In genomic region chr7:150903627-150904026, GRCh38 we compare ENCODE assay signal across 9 cellular contexts. TPM values are rescaled to one million over a fixed set of nuclear protein-coding genes. Genes with fewer than 3 reads are reported as not detected.
DNase-seq lines count a peak whose midpoint lies in the region; ATAC-seq, FAIRE-seq and TF ChIP-seq lines count a peak whose summit lies in the region.
"Had no signal": no experiment of that assay in that cellular context is flagged by ENCODE, and none has a peak within 500 bp of the region (broad histone marks: within the 10 kb centered on the region; RNA-seq: fewer than 3 reads in every experiment).

No MANE protein-coding gene starts in this region.

- TF ChIP-seq CTCF in astrocyte (IDR thresholded peaks at IDR 0.05; ENCODE audit: insufficient read depth, low read depth, low read length) (no peak), lower lobe of right lung (IDR thresholded peaks at IDR 0.05) (no peak), HepG2 (CRISPR knock-in tag; IDR thresholded peaks at IDR 0.05) (no peak)

- CTCF ChIA-PET in HepG2 (lab: Yijun Ruan, JAX; ENCODE audit: low intra/inter-chr PET ratio, low total read pairs) = no interaction called here

- no peak for TF ChIP-seq POLR2A in HepG2 (IDR thresholded peaks at IDR 0.05; ENCODE audit: insufficient read depth in 1 of 2, low read depth in 2 of 2, low read length in 2 of 2)

- H3K4me3 Mint-ChIP-seq in astrocyte (ENCODE audit: unreplicated experiment) = no peak overlapping the region

- intact Hi-C loops in lower lobe of right lung (cut with DNase I) (no loop called here), HepG2 (cut with micrococcal nuclease; ENCODE audit: unreplicated experiment) (no loop called here)

- peaks cover 13% of the 10 kb centered on the region for H3K4me1 Mint-ChIP-seq in astrocyte (ENCODE audit: low read depth, unreplicated experiment)

- in situ Hi-C loops in HepG2 (cut with HindIII; ENCODE audit: extremely low pct_ligation_motif_present, low pct_unique_long_range_greater_than_20kb) = no loop called here

- no peaks in the 10 kb centered on the region for H4K20me1 ChIP-seq in astrocyte (ENCODE audit: insufficient read depth, low read length)
- H4K20me1 ChIP-seq in HepG2 (ENCODE audit: insufficient read depth, low read length) = no peaks in the 10 kb centered on the region

- H3K4me2 ChIP-seq in astrocyte (ENCODE audit: low read length) (peak overlapping the region; percentile 46), HepG2 (ENCODE audit: low read depth, low read length) (no peak overlapping the region)

- no peak overlapping the region for H3K4me3 ChIP-seq in astrocyte (ENCODE audit: insufficient read depth, low read depth, low read length)
- H3K4me3 ChIP-seq in lower lobe of right lung = no peak overlapping the region
- no peak overlapping the region for H3K4me3 ChIP-seq in HepG2 (replicated peaks in 1 of 3; ENCODE audit: insufficient read depth in 1 of 3, low read depth in 2 of 3, low read length in 3 of 3)

- H3K27me3 Mint-ChIP-seq in astrocyte (ENCODE audit: low read depth, unreplicated experiment) = peaks cover 33% of the 10 kb centered on the region

- H3K9ac ChIP-seq in astrocyte (ENCODE audit: low read length) = peak overlapping the region; percentile 26
- H3K9ac ChIP-seq in HepG2 (ENCODE audit: insufficient read depth, low read depth, low read length) = no peak overlapping the region

- POLR2A ChIA-PET in HepG2 (lab: Yijun Ruan, JAX) = no interaction called here

- peaks cover 2% of the 10 kb centered on the region for H3K9me3 Mint-ChIP-seq in astrocyte (ENCODE audit: unreplicated experiment)

- TF ChIP-seq EP300 in HepG2 (IDR thresholded peaks at IDR 0.05; ENCODE audit: low read depth in 2 of 2, low read length in 2 of 2) = no peak
- no peak for TF ChIP-seq EP300 in HepG2 (CRISPR knock-in tag; IDR thresholded peaks at IDR 0.05; ENCODE audit: borderline replicate concordance)

- H3K27ac ChIP-seq in astrocyte (ENCODE audit: low read depth, low read length) = peak overlapping the region; percentile 39
- H3K27ac ChIP-seq in lower lobe of right lung = no peak overlapping the region
- H3K27ac ChIP-seq in HepG2 (ENCODE audit: extremely low read length, insufficient read depth, low read length) = no peak overlapping the region

- H3K36me3 Mint-ChIP-seq in astrocyte (ENCODE audit: low read depth, unreplicated experiment) = peaks cover 3% of the 10 kb centered on the region

- H3K27me3 ChIP-seq in astrocyte (ENCODE audit: insufficient read depth, low read length) = peaks cover 6% of the 10 kb centered on the region
- H3K27me3 ChIP-seq in lower lobe of right lung (ENCODE audit: low read depth) = peaks cover 25% of the 10 kb centered on the region
- peaks cover 1 to 13% of the 10 kb centered on the region in 2 experiments; a peak in 2 of 5 replicates for H3K27me3 ChIP-seq in HepG2 (ENCODE audit: control insufficient read depth in 1 of 2, insufficient read depth in 2 of 2, low read length in 2 of 2)

- H3K36me3 ChIP-seq in astrocyte (ENCODE audit: insufficient read depth, low read length) (no peaks in the 10 kb centered on the region), lower lobe of right lung (no peaks in the 10 kb centered on the region), HepG2 (replicated peaks in 1 of 2; ENCODE audit: control insufficient read depth in 1 of 2, insufficient read depth in 2 of 2, low read length in 2 of 2) (no peaks in the 10 kb centered on the region)

- no peak for TF ChIP-seq RAD21 in HepG2 (CRISPR knock-in tag; IDR thresholded peaks at IDR 0.05)

- DNase-seq in C1 segment of cervical spinal cord (lab: John Stamatoyannopoulos, UW) (peak in 10 of 14 donors; percentile 12 to 77 (median 34)), HTR-8/SVneo (ENCODE audit: insufficient read length, low spot score) (peak; percentile 44), astrocyte (ENCODE audit: low read depth) (peak; percentile 71), lower lobe of right lung (peak; percentile 71), HepG2 (ENCODE audit: low spot score) (no peak), NCI-H226 (no peak)
- DNase-seq: NCI-H146 had no signal

- H3K27ac Mint-ChIP-seq in astrocyte (ENCODE audit: unreplicated experiment) = no peak overlapping the region

- H3K79me2 ChIP-seq in astrocyte (ENCODE audit: insufficient read depth, low read length) (no peaks in the 10 kb centered on the region), HepG2 (ENCODE audit: insufficient read depth, low read length) (no peaks in the 10 kb centered on the region)

- H3K4me1 ChIP-seq in astrocyte (ENCODE audit: insufficient read depth, low read length) (peaks cover 16% of the 10 kb centered on the region), lower lobe of right lung (no peaks in the 10 kb centered on the region), HepG2 (ENCODE audit: insufficient read depth, low read length) (peaks cover 18% of the 10 kb centered on the region)

- H3K9me3 ChIP-seq in astrocyte (ENCODE audit: insufficient read depth, low read depth, low read length) (no peaks in the 10 kb centered on the region), lower lobe of right lung (no peaks in the 10 kb centered on the region), HepG2 (ENCODE audit: low read length) (no peaks in the 10 kb centered on the region)

- H2AFZ ChIP-seq in astrocyte (ENCODE audit: low read depth, low read length) (peak overlapping the region; percentile 21), HepG2 (ENCODE audit: low read length) (no peak overlapping the region)

- WGBS in HepG2 (ENCODE audit: low lambda C conversion rate) = 59% methylated on average over 12 of the region's 12 CpGs

- no peak for FAIRE-seq in HTR-8/SVneo (lab: Jason Lieb, UNC)
- FAIRE-seq in astrocyte (lab: Jason Lieb, UNC) = no peak
- FAIRE-seq in HepG2 (lab: Jason Lieb, UNC) = no peak

- ATAC-seq in lower lobe of right lung (peak; percentile 87 to 89), GM19395 (IDR thresholded peaks at IDR 0.05; ENCODE audit: unreplicated experiment) (no peak), HepG2 (no peak), HG02840 (IDR thresholded peaks at IDR 0.05; ENCODE audit: low FRiP score, unreplicated experiment) (no peak)

- BruUV-seq in HepG2 (replicated peaks; lab: Mats Ljungman, UMichigan) = no TSS peak

TF ChIP-seq in HepG2, 621 proteins besides CTCF, POLR2A, EP300 and RAD21 (continues in another document):
- TF ChIP-seq ZNF614 (CRISPR knock-in tag; IDR thresholded peaks at IDR 0.05; ENCODE audit: borderline replicate concordance) (no peak), TEF (CRISPR knock-in tag; IDR thresholded peaks at IDR 0.05) (no peak), ZNF10 (CRISPR knock-in tag; IDR thresholded peaks at IDR 0.05; ENCODE audit: borderline replicate concordance, low read depth) (no peak), KLF6 (CRISPR knock-in tag; IDR thresholded peaks at IDR 0.05) (no peak), KDM2A (CRISPR knock-in tag; IDR thresholded peaks at IDR 0.05; ENCODE audit: borderline replicate concordance, low read depth) (no peak), ATF4 (CRISPR knock-in tag; IDR thresholded peaks at IDR 0.05) (no peak)

RNA-seq across cellular contexts. Expression of gene AOC1, which starts 51.3 kb away (rescaled TPM):
- total RNA-seq in astrocyte (not detected in 2 replicates), lower lobe of right lung (1.7 TPM), HepG2 (2016; rRNA removed; fragmentation: Illumina TruSeq; extraction: Trizol) (not detected in 2 replicates)
- total RNA-seq in HepG2 (2016; cell fraction: cytosol; rRNA removed; fragmentation: Illumina TruSeq; extraction: Trizol; ENCODE audit: low read depth) = not detected in 2 replicates
- not detected in 2 replicates for total RNA-seq in HepG2 (2016; cell fraction: insoluble cytoplasmic fraction; rRNA removed; fragmentation: Illumina TruSeq; extraction: Trizol)
- not detected in 2 replicates for total RNA-seq in HepG2 (2016; cell fraction: membrane; rRNA removed; fragmentation: Illumina TruSeq; extraction: Trizol)
- total RNA-seq in HepG2 (2016; cell fraction: nucleus; rRNA removed; fragmentation: Illumina TruSeq; extraction: Trizol) = not detected in 2 replicates
- not detected in 2 replicates for polyA plus RNA-seq in HepG2 (2011; rRNA removed)
- polyA plus RNA-seq in HepG2 (2011; cell fraction: cytosol; rRNA removed) = not detected in 2 replicates
- not detected in 2 replicates for polyA plus RNA-seq in HepG2 (2011; cell fraction: nucleus; rRNA removed)
- not detected in 2 replicates for polyA plus RNA-seq in HepG2 (2012)
- polyA plus RNA-seq in HepG2 (2016; cell fraction: cytosol; fragmentation: Illumina TruSeq; extraction: Trizol; ENCODE audit: low read depth) = not detected in 2 replicates
- polyA plus RNA-seq in HepG2 (2016; cell fraction: insoluble cytoplasmic fraction; fragmentation: Illumina TruSeq; extraction: Trizol; ENCODE audit: low read depth) = not detected in 2 replicates
- not detected in 2 replicates for polyA plus RNA-seq in HepG2 (2016; cell fraction: membrane; fragmentation: Illumina TruSeq; extraction: Trizol; ENCODE audit: low read depth)
- polyA plus RNA-seq in HepG2 (2016; cell fraction: nucleus; fragmentation: Illumina TruSeq; extraction: Trizol; ENCODE audit: insufficient read depth, low read depth) = not detected in 2 replicates
- polyA minus RNA-seq in HepG2 (2011; rRNA and poly(A)+ RNA removed; ENCODE audit: low replicate concordance) = not detected in 2 replicates
- not detected in 2 replicates for polyA minus RNA-seq in HepG2 (2011; cell fraction: cytosol; rRNA and poly(A)+ RNA removed)
- polyA minus RNA-seq in HepG2 (2011; cell fraction: nucleus; rRNA and poly(A)+ RNA removed) = not detected in 2 replicates

Comparison
In these comparisons a context has a peak if more than half of its experiments do, and no peak if none do; other contexts are left out.
1. DNase-seq: peak in C1 segment of cervical spinal cord (10 of 14), HTR-8/SVneo (single experiment), astrocyte (single experiment) and lower lobe of right lung (single experiment); none in HepG2 (single experiment) and NCI-H226 (single experiment).
2. ATAC-seq: peak in lower lobe of right lung (2 of 2); none in GM19395 (single experiment), HepG2 (single experiment) and HG02840 (single experiment).